In genomic region chr5:173612948-173613347, GRCh38 we compare ENCODE assay signal across 1 cellular context.
TF ChIP-seq lines count a peak whose summit lies in the region.

No MANE protein-coding gene starts in this region.

TF ChIP-seq in HepG2, 621 proteins besides CTCF, POLR2A, EP300 and RAD21 (continued from another document):
- TF ChIP-seq ZBTB34 (CRISPR knock-in tag; IDR thresholded peaks at IDR 0.05) (no peak), TP53 (CRISPR knock-in tag; conservative IDR thresholded peaks at IDR 0.05) (no peak), LCORL (IDR thresholded peaks at IDR 0.05) (no peak), LCORL (CRISPR knock-in tag; IDR thresholded peaks at IDR 0.05) (peak; percentile 32; the same call in 1 of the 2 replicates), ZSCAN25 (CRISPR knock-in tag; IDR thresholded peaks at IDR 0.05) (no peak), SOX13 (IDR thresholded peaks at IDR 0.05) (no peak), SOX13 (CRISPR knock-in tag; conservative IDR thresholded peaks at IDR 0.05 in 1 of 2, IDR thresholded peaks at IDR 0.05 in 1 of 2) (peak in 1 of 2 experiments; percentile 40; a peak in 1 of 4 replicates), ASH2L (IDR thresholded peaks at IDR 0.05; ENCODE audit: insufficient read length, low read depth, low read length) (no peak), GZF1 (CRISPR knock-in tag; IDR thresholded peaks at IDR 0.05) (no peak), HOXD1 (CRISPR knock-in tag; IDR thresholded peaks at IDR 0.05) (no peak), PITX1 (CRISPR knock-in tag; IDR thresholded peaks at IDR 0.05) (no peak), ZC3H4 (CRISPR knock-in tag; IDR thresholded peaks at IDR 0.05; ENCODE audit: borderline replicate concordance) (no peak), NFIC (IDR thresholded peaks at IDR 0.05; ENCODE audit: low read length) (no peak), CEBPB (IDR thresholded peaks at IDR 0.05; ENCODE audit: borderline replicate concordance, low read depth, low read length) (peak; percentile 88), FOXA3 (CRISPR knock-in tag; IDR thresholded peaks at IDR 0.05) (0 out of 2 replicates have a peak, but pooled peaks have one; percentile 23), SSRP1 (CRISPR knock-in tag; IDR thresholded peaks at IDR 0.05) (no peak), BCL6 (CRISPR knock-in tag; IDR thresholded peaks at IDR 0.05) (0 out of 2 replicates have a peak, but pooled peaks have one; percentile 8)
